In the genomic region with DNA sequence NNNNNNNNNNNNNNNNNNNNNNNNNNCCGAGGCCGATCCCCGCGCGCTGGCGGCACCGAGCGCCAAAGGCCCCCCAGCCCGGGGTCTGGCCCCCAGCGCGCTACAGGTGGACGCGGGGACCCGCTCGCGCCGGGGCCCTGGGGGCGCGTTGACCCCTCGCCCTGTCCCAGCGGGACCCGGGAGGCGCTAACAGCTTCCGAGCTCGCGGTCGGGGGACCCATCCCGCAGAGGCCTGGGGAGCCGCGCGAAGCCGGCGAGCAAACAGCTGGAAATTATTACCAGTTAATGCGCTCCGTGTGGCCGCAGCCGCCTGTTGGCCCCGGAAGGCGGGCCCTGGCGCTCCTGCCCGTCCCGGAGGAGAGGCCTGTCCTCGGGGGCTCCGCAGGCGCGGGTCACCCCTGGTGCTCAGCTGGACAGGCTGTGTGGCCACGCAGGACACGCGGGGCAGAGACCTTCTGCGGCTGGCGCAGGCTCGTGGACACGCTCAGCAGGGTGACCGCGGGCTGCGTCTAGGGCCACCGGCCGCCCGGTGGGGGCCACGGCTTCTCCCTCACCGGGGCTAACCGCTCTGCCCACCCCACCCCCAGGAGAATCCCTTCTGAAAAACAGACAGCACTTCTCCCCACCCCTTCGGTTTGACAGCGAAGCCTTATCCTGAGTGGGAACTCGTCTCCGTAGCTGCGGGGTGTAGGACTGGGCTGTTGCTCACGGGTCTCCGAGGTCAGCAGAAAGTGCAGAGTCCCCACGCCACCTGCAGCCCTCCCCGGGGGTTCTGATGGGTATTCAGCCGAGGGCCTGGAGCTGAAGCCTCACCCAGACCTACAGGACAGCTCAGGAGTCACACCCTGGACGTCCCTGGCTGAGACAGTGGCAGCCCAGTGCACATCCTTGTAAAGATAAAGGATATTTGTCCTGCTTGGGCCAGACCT, we compare ENCODE assay signal across 8 cellular contexts. TPM values are rescaled to one million over a fixed set of nuclear protein-coding genes. Genes with fewer than 3 reads are reported as not detected.
DNase-seq lines count a peak whose midpoint lies in the region; ATAC-seq, FAIRE-seq and TF ChIP-seq lines count a peak whose summit lies in the region.

No MANE protein-coding gene starts in this region.

- no peaks in the 10 kb centered on the region for H3K27me3 ChIP-seq in right lobe of liver
- H3K27me3 ChIP-seq in subcutaneous abdominal adipose tissue (ENCODE audit: control insufficient read depth in 5 of 5, insufficient read depth in 4 of 5, low read length in 5 of 5) = no peaks in the 10 kb centered on the region

- TF ChIP-seq POLR2A in right lobe of liver (IDR thresholded peaks at IDR 0.05) (no peak), H54 (IDR thresholded peaks at IDR 0.05; ENCODE audit: low read depth, low read length) (no peak)

- peak overlapping the region; percentile 37 to 57 (median 46) for H3K4me3 ChIP-seq in right lobe of liver
- H3K4me3 ChIP-seq in subcutaneous abdominal adipose tissue (ENCODE audit: low read depth in 1 of 5, low read length in 5 of 5) = peak overlapping the region in 4 of 5 donors; percentile 44 to 63 (median 58)

- H3K27ac ChIP-seq in right lobe of liver (peak overlapping the region in 2 of 3 donors; percentile 11 to 24), subcutaneous abdominal adipose tissue (ENCODE audit: low read depth, low read length) (no peak overlapping the region)

- H3K36me3 ChIP-seq in right lobe of liver (no peaks in the 10 kb centered on the region), subcutaneous abdominal adipose tissue (ENCODE audit: control insufficient read depth in 5 of 5, insufficient read depth in 5 of 5, low read length in 5 of 5) (no peaks in the 10 kb centered on the region)

- no peak for FAIRE-seq in H54 (lab: Jason Lieb, UNC)

- WGBS in right lobe of liver (ENCODE audit: insufficient coverage, low coverage, low lambda C conversion rate, missing lambda C conversion rate) = 0% methylated on average over 5 of the region's 73 CpGs

- H3K4me1 ChIP-seq in right lobe of liver (peaks cover 0 to 4% (median 2%) of the 10 kb centered on the region in 4 donors), subcutaneous abdominal adipose tissue (ENCODE audit: control insufficient read depth in 5 of 5, insufficient read depth in 5 of 5, low read length in 5 of 5) (peaks cover 0 to 26% (median 20%) of the 10 kb centered on the region in 5 donors)

- peak overlapping the region in 3 of 5 donors; percentile 24 to 64 (median 41) for H3K9ac ChIP-seq in subcutaneous abdominal adipose tissue (ENCODE audit: low read length in 5 of 5)

- peak in 1 of 4 donors; percentile 10 for TF ChIP-seq CTCF in right lobe of liver (IDR thresholded peaks at IDR 0.05)

- intact Hi-C loops in right lobe of liver (cut with DNase I) = no loop called here

- peak; percentile 54 to 73 (median 68) for ATAC-seq in right lobe of liver
- no peak for ATAC-seq in GM18519 (IDR thresholded peaks at IDR 0.05; ENCODE audit: low FRiP score, unreplicated experiment)

- DNase-seq in GM03348 (ENCODE audit: low spot score) (peak; percentile 91), T-helper 2 cell (peak in 3 of 5 experiments; percentile 9 to 31 (median 22)), dermis microvascular lymphatic vessel endothelial cell (ENCODE audit: low read depth in 2 of 2) (peak; percentile 7 to 45), right lobe of liver (peak in 2 of 3 donors; percentile 59 to 68), NCI-H2196 (lab: John Stamatoyannopoulos, UW; ENCODE audit: unreplicated experiment) (no peak), H54 (ENCODE audit: insufficient read length, low spot score) (no peak)

- H3K9me3 ChIP-seq in right lobe of liver = no peaks in the 10 kb centered on the region
- no peaks in the 10 kb centered on the region for H3K9me3 ChIP-seq in subcutaneous abdominal adipose tissue (ENCODE audit: control insufficient read depth in 5 of 5, low read length in 5 of 5)

RNA-seq across cellular contexts. Expression of gene RFLNB, which starts 45.6 kb away (rescaled TPM):
- total RNA-seq in dermis microvascular lymphatic vessel endothelial cell (12.3 and 15.4 TPM in 2 replicates), right lobe of liver (1 to 10 TPM; 1.4 to 7.3 (median 4.1) TPM)

Comparison
In these comparisons a context has a peak if more than half of its experiments do, and no peak if none do; other contexts are left out.
1. DNase-seq: peak in GM03348 (single experiment), T-helper 2 cell (3 of 5), dermis microvascular lymphatic vessel endothelial cell (2 of 2) and right lobe of liver (2 of 3); none in NCI-H2196 (single experiment) and H54 (single experiment).